ENCODE assay signal across 8 cellular contexts in genomic region chrX:155767101-155767878, GRCh38.
DNase-seq lines count a peak whose midpoint lies in the region; ATAC-seq, FAIRE-seq and TF ChIP-seq lines count a peak whose summit lies in the region.

No MANE protein-coding gene starts in this region.

- RAD21 ChIA-PET in HCT116 (lab: Charles Lee; ENCODE audit: low non-redundant PET in 1 of 2, low total read pairs in 2 of 2, uncharacterized antibody in 2 of 2, unreplicated experiment in 2 of 2) = no interaction called here

- intact Hi-C loops in HCT116 (cut with micrococcal nuclease) (no loop called here), mammary epithelial cell (cut with micrococcal nuclease) (no loop called here)

- H3K27ac Mint-ChIP-seq in immature natural killer cell = peak overlapping the region in 4 of 6 donors; percentile 5 to 79 (median 70)

- H3K27me3 ChIP-seq in HCT116 (ENCODE audit: insufficient read depth, low read length) (no peaks in the 10 kb centered on the region), mammary epithelial cell (ENCODE audit: insufficient read depth, low read length) (no peaks in the 10 kb centered on the region), small intestine (ENCODE audit: control insufficient read depth in 2 of 2, insufficient read depth in 2 of 2, low read length in 2 of 2) (no peaks in the 10 kb centered on the region)

- TSS peak; percentile 93 for BruUV-seq in HCT116 (replicated peaks; lab: Mats Ljungman, UMichigan)
- no TSS peak for BruUV-seq in mammary epithelial cell (replicated peaks; lab: Mats Ljungman, UMichigan)

- FAIRE-seq in small intestine (lab: Jason Lieb, UNC) = no peak

- H3K9me3 ChIP-seq in HCT116 (ENCODE audit: control insufficient read depth in 1 of 2, insufficient read depth in 1 of 2, low read depth in 1 of 2, low read length in 2 of 2) (no peaks in the 10 kb centered on the region), mammary epithelial cell (replicated peaks; ENCODE audit: insufficient read depth, low read length) (no peaks in the 10 kb centered on the region), small intestine (ENCODE audit: control insufficient read depth, low read depth) (no peaks in the 10 kb centered on the region)

- H3K36me3 ChIP-seq in HCT116 (ENCODE audit: control insufficient read depth in 1 of 2, insufficient read depth in 2 of 2, low read length in 2 of 2) (no peaks in the 10 kb centered on the region), mammary epithelial cell (ENCODE audit: insufficient read depth, low read length) (no peaks in the 10 kb centered on the region), small intestine (ENCODE audit: control insufficient read depth in 2 of 2, insufficient read depth in 2 of 2, low read length in 2 of 2) (no peaks in the 10 kb centered on the region)

- H3K36me3 Mint-ChIP-seq in immature natural killer cell = no peaks in the 10 kb centered on the region

- DNase-seq in AG09319 (ENCODE audit: extremely low read depth, low read depth) (peak; percentile 60), HCT116 (ENCODE audit: low read depth, low spot score) (peak; percentile 71), RWPE1 (ENCODE audit: low spot score) (peak; percentile 23), mammary epithelial cell (peak; percentile 80), immature natural killer cell (peak; percentile 3 to 13 (median 6)), small intestine (peak; percentile 90), activated gamma-delta T cell (lab: John Stamatoyannopoulos, UW) (no peak)

- in situ Hi-C loops in mammary epithelial cell (cut with MboI; ENCODE audit: low sequenced_read_pairs in 2 of 2) = no loop called here

- H3K4me1 ChIP-seq in HCT116 (ENCODE audit: control insufficient read depth in 1 of 2, insufficient read depth in 2 of 2, low read length in 2 of 2) (peaks cover 3 to 9% of the 10 kb centered on the region in 2 experiments; a peak in 3 of 4 replicates), mammary epithelial cell (ENCODE audit: insufficient read depth, low read length) (no peaks in the 10 kb centered on the region), small intestine (ENCODE audit: control insufficient read depth in 2 of 2, insufficient read depth in 1 of 2, low read depth in 1 of 2, low read length in 1 of 2) (no peaks in the 10 kb centered on the region)

- H2AFZ ChIP-seq in HCT116 (ENCODE audit: low read depth, low read length, poor library complexity, severe bottlenecking) (no peak overlapping the region), mammary epithelial cell (ENCODE audit: low read depth, low read length) (peak overlapping the region; percentile 86)

- H4K20me1 ChIP-seq in HCT116 (ENCODE audit: insufficient read depth) (no peaks in the 10 kb centered on the region), mammary epithelial cell (ENCODE audit: insufficient read depth, low read length) (no peaks in the 10 kb centered on the region)

- no peaks in the 10 kb centered on the region for H3K9me2 ChIP-seq in HCT116 (ENCODE audit: insufficient read depth)

- H3K4me2 ChIP-seq in HCT116 (ENCODE audit: low read length) = peak overlapping the region; percentile 91
- H3K4me2 ChIP-seq in mammary epithelial cell (ENCODE audit: insufficient read depth, low read depth, low read length) = peak overlapping the region; percentile 58

- POLR2A ChIA-PET in HCT116 (lab: Charles Lee) (no interaction called here), RWPE1 (lab: Yijun Ruan, JAX; ENCODE audit: low non-redundant PET) (no interaction called here)

- 0 out of 2 replicates have a peak overlapping the region, but pooled peaks have one; percentile 11 for H3K27ac ChIP-seq in HCT116 (ENCODE audit: low read depth, low read length)
- no peak overlapping the region for H3K27ac ChIP-seq in RWPE1
- H3K27ac ChIP-seq in mammary epithelial cell (ENCODE audit: insufficient read depth, low read depth, low read length) = no peak overlapping the region
- H3K27ac ChIP-seq in small intestine (ENCODE audit: low read depth in 1 of 2, low read length in 1 of 2) = peak overlapping the region; percentile 15 to 40

- H3K79me2 ChIP-seq in HCT116 (ENCODE audit: insufficient read depth, low read length) (no peaks in the 10 kb centered on the region), mammary epithelial cell (ENCODE audit: insufficient read depth, low read length) (no peaks in the 10 kb centered on the region)

- CTCF ChIA-PET in HCT116 (lab: Charles Lee) (no interaction called here), RWPE1 (lab: Yijun Ruan, JAX) (no interaction called here), mammary epithelial cell (lab: Charles Lee; ENCODE audit: low non-redundant PET) (no interaction called here)

- peak; percentile 91 for ATAC-seq in HCT116
- no peak for ATAC-seq in GM18520 (IDR thresholded peaks at IDR 0.05; ENCODE audit: unreplicated experiment)

- WGBS in mammary epithelial cell (ENCODE audit: low coverage, missing lambda C conversion rate) = 34% methylated on average over 12 of the region's 18 CpGs
- 27 to 36% (median 35%) methylated on average over 17 to 18 of the region's 18 CpGs for WGBS in small intestine, 3 donors

- peak overlapping the region; percentile 69 to 87 (median 78) for H3K4me3 Mint-ChIP-seq in immature natural killer cell

- no peak for TF ChIP-seq POLR2A in HCT116 (IDR thresholded peaks at IDR 0.05; ENCODE audit: borderline replicate concordance, extremely low read depth, insufficient read depth, insufficient read length)

- H3K9ac ChIP-seq in HCT116 (ENCODE audit: low read length) (peak overlapping the region; percentile 44), mammary epithelial cell (ENCODE audit: insufficient read depth, low read length) (no peak overlapping the region)

- H3K4me1 Mint-ChIP-seq in immature natural killer cell = peaks cover 12 to 19% of the 10 kb centered on the region in 2 donors

- peaks cover 0 to 7% (median 0%) of the 10 kb centered on the region in 3 donors for H3K27me3 Mint-ChIP-seq in immature natural killer cell (ENCODE audit: low read depth in 3 of 3)

- H3K4me3 ChIP-seq in HCT116 (replicated peaks in 1 of 2; ENCODE audit: low read depth in 1 of 2, low read length in 2 of 2) (peak overlapping the region; percentile 53 to 64), mammary epithelial cell (replicated peaks in 1 of 3; ENCODE audit: insufficient read depth in 1 of 3, low read depth in 2 of 3, low read length in 3 of 3) (peak overlapping the region; percentile 33 to 52 (median 42)), small intestine (ENCODE audit: low read depth in 1 of 2, low read length in 2 of 2) (peak overlapping the region in 1 of 2 donors; percentile 22)

- dilution Hi-C loops in mammary epithelial cell (cut with HindIII; ENCODE audit: low sequenced_read_pairs) = no loop called here

- H3K9me3 Mint-ChIP-seq in immature natural killer cell = peaks cover 0 to 4% (median 0%) of the 10 kb centered on the region in 6 donors

- TF ChIP-seq RAD21 in HCT116 (IDR thresholded peaks at IDR 0.05; ENCODE audit: low read depth) = no peak

- TF ChIP-seq CTCF in AG09319 (IDR thresholded peaks at IDR 0.05; ENCODE audit: low read depth, low read length) (no peak), HCT116 (IDR thresholded peaks at IDR 0.05 in 2 of 3, conservative IDR thresholded peaks at IDR 0.05 in 1 of 3; ENCODE audit: borderline replicate concordance in 1 of 3, insufficient read depth in 1 of 3, low read depth in 2 of 3, low read length in 2 of 3) (no peak), RWPE1 (conservative IDR thresholded peaks at IDR 0.05; ENCODE audit: low read depth) (no peak), mammary epithelial cell (conservative IDR thresholded peaks at IDR 0.05 in 1 of 2, IDR thresholded peaks at IDR 0.05 in 1 of 2; ENCODE audit: extremely low read depth in 1 of 2, insufficient read depth in 1 of 2, low read depth in 1 of 2, low read length in 2 of 2) (no peak)

TF ChIP-seq in HCT116, 20 proteins besides CTCF, POLR2A, EP300 and RAD21:
- TF ChIP-seq EGR1 (IDR thresholded peaks at IDR 0.05; ENCODE audit: low read depth) (0 out of 2 replicates have a peak, but pooled peaks have one; percentile 65), ZBTB33 (IDR thresholded peaks at IDR 0.05; ENCODE audit: extremely low read depth, insufficient replicate concordance, low read length) (no peak), EZH2 (IDR thresholded peaks at IDR 0.05) (no peak)

Comparison
In these comparisons a context has a peak if more than half of its experiments do, and no peak if none do; other contexts are left out.
1. H3K27ac ChIP-seq: peak in HCT116 (single experiment) and small intestine (2 of 2); none in RWPE1 (single experiment) and mammary epithelial cell (single experiment).